11 cellular contexts compared by ENCODE assay signal in the genomic region with DNA sequence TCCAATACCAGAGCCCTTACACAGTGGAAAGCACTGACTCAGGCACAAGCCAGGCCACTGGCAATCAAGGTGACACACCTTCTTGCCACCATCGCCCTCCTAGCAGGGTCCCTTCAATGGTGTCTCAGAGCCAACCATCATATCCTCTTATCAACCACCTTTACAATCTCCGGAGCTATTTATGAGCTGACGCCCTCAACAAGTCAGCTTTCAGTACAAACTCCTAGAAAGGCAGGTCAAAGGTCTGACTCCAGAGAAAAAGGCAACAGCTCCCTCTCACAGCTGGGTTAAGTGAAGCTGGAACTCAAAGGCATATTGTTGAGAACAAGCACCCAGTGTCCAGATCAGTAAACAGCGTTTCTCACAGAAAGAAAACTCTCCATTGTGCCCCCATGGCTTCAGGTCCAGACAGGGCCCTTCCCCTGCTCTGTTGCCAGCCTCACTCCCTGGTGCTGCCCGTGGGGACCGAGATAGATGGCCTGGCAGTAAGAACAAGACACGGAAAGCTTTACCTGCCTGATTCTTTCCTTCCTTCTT. TPM values are rescaled to one million over a fixed set of nuclear protein-coding genes. Genes with fewer than 3 reads are reported as not detected.
DNase-seq lines count a peak whose midpoint lies in the region; ATAC-seq and TF ChIP-seq lines count a peak whose summit lies in the region.
"Had no signal": no experiment of that assay in that cellular context is flagged by ENCODE, and none has a peak within 500 bp of the region (broad histone marks: within the 10 kb centered on the region; RNA-seq: fewer than 3 reads in every experiment).

No MANE protein-coding gene starts in this region.

- DNase-seq in COLO829 (ENCODE audit: low spot score) (peak; percentile 64), Panc1 (ENCODE audit: low read depth, low spot score) (no peak), foreskin melanocyte (peak; percentile 68), osteoblast (ENCODE audit: insufficient read length, low spot score, missing footprints) (peak; percentile 17), SIG-M5 treated with dmso at 0.1 percent for 504 hours (lab: John Stamatoyannopoulos, UW; ENCODE audit: unreplicated experiment) (no peak)
- DNase-seq: activated gamma-delta T cell, gastrocnemius medialis, MV-4-11, NCI-H510A had no signal

- CTCF ChIA-PET in Panc1 (lab: Charles Lee) = no interaction called here

- in situ Hi-C loops in Panc1 (cut with HindIII; ENCODE audit: low pct_unique_long_range_greater_than_20kb, low sequenced_read_pairs) = no loop called here

- TF ChIP-seq CTCF in Panc1 (IDR thresholded peaks at IDR 0.05) (no peak), osteoblast (IDR thresholded peaks at IDR 0.05; ENCODE audit: extremely low read depth, low read depth, low read length) (no peak)

- peaks cover 65% of the 10 kb centered on the region for H3K79me2 ChIP-seq in osteoblast (ENCODE audit: insufficient read depth, low read length)

- H3K36me3 ChIP-seq in Panc1 (ENCODE audit: control insufficient read depth, insufficient read depth, low read length) (peaks cover 12% of the 10 kb centered on the region), osteoblast (ENCODE audit: insufficient read depth, low read length) (peaks cover 46% of the 10 kb centered on the region)

- no peaks in the 10 kb centered on the region for H3K27me3 ChIP-seq in Panc1 (ENCODE audit: control insufficient read depth, insufficient read depth, low read length)
- no peaks in the 10 kb centered on the region for H3K27me3 ChIP-seq in osteoblast (ENCODE audit: insufficient read depth, low read length)
- H3K27me3 ChIP-seq: gastrocnemius medialis had no signal

- POLR2A ChIA-PET in Panc1 (lab: Charles Lee) = no interaction called here

- intact Hi-C loops in Panc1 (cut with micrococcal nuclease; ENCODE audit: unreplicated experiment) = no loop called here

- peaks cover 6% of the 10 kb centered on the region for H3K4me1 ChIP-seq in Panc1 (ENCODE audit: control insufficient read depth, insufficient read depth, low read length)
- peaks cover 17% of the 10 kb centered on the region for H3K4me1 ChIP-seq in osteoblast (ENCODE audit: insufficient read depth, low read length)

- H3K4me3 ChIP-seq in Panc1 (ENCODE audit: low read depth in 2 of 2, low read length in 2 of 2) (no peak overlapping the region), osteoblast (ENCODE audit: insufficient read depth, low read length) (no peak overlapping the region)

- H3K27ac ChIP-seq in Panc1 (ENCODE audit: low read length) (peak overlapping the region; percentile 25; the same call in 1 of the 2 replicates), osteoblast (ENCODE audit: low read depth, low read length) (no peak overlapping the region)
- H3K27ac ChIP-seq: gastrocnemius medialis had no signal

- BruUV-seq in Panc1 (replicated peaks; lab: Mats Ljungman, UMichigan) = no TSS peak

- no peak overlapping the region for H3K4me2 ChIP-seq in osteoblast (ENCODE audit: insufficient read depth, low read length)

- H4K20me1 ChIP-seq in osteoblast (ENCODE audit: insufficient read depth, low read length) = peaks cover 21% of the 10 kb centered on the region

- H3K9me3 ChIP-seq in Panc1 (ENCODE audit: control insufficient read depth, insufficient read depth, low read depth, low read length) (peaks cover 24% of the 10 kb centered on the region; the same call in 1 of the 2 replicates), osteoblast (ENCODE audit: low read depth, low read length) (no peaks in the 10 kb centered on the region)
- H3K9me3 ChIP-seq: gastrocnemius medialis had no signal

- no peak for ATAC-seq in Panc1
- no peak for ATAC-seq in HG03565 (IDR thresholded peaks at IDR 0.05; ENCODE audit: unreplicated experiment)
- ATAC-seq in HG03354 (IDR thresholded peaks at IDR 0.05; ENCODE audit: poor library complexity, severe bottlenecking, unreplicated experiment) = no peak
- ATAC-seq: gastrocnemius medialis had no signal

- no peak overlapping the region for H2AFZ ChIP-seq in osteoblast (ENCODE audit: low read length)

RNA-seq across cellular contexts. Expression of a gene that starts 2.4 kb away (rescaled TPM):
- total RNA-seq in Panc1 (2021; ENCODE audit: unreplicated experiment) (32.9 TPM), osteoblast (30.4 and 33.9 TPM in 2 replicates)
- 22.0 TPM for polyA plus RNA-seq in Panc1 (2012; ENCODE audit: insufficient read length)

RNA-seq across cellular contexts. Expression of a gene that starts 9.7 kb away (rescaled TPM):
- 182 TPM for total RNA-seq in Panc1 (2021; ENCODE audit: unreplicated experiment)
- polyA plus RNA-seq in Panc1 (2012; ENCODE audit: insufficient read length) = 323 TPM
- 42.4 and 45.6 TPM in 2 replicates for total RNA-seq in osteoblast

RNA-seq across cellular contexts. Expression of a gene that starts 22.1 kb away (rescaled TPM):
- total RNA-seq in Panc1 (2021; ENCODE audit: unreplicated experiment) (258 TPM), osteoblast (28.6 and 31.2 TPM in 2 replicates)
- polyA plus RNA-seq in Panc1 (2012; ENCODE audit: insufficient read length) = 204 TPM

RNA-seq across cellular contexts. Expression of a gene that starts 22.4 kb away (rescaled TPM):
- total RNA-seq in Panc1 (2021; ENCODE audit: unreplicated experiment) (42.6 TPM), osteoblast (19.5 and 20.0 TPM in 2 replicates)
- 48.0 TPM for polyA plus RNA-seq in Panc1 (2012; ENCODE audit: insufficient read length)

RNA-seq across cellular contexts. Expression of a gene that starts 29.5 kb away (rescaled TPM):
- total RNA-seq in Panc1 (2021; ENCODE audit: unreplicated experiment) = 13.4 TPM
- polyA plus RNA-seq in Panc1 (2012; ENCODE audit: insufficient read length) = 6.9 TPM
- 9.8 and 10.9 TPM in 2 replicates for total RNA-seq in osteoblast

Comparison
In these comparisons a context has a peak if more than half of its experiments do, and no peak if none do; other contexts are left out.
1. DNase-seq: peak in COLO829 (single experiment), foreskin melanocyte (single experiment) and osteoblast (single experiment); none in Panc1 (single experiment) and SIG-M5 treated with dmso at 0.1 percent for 504 hours (single experiment).